Comparison of ENCODE assay signal across 21 cellular contexts in genomic region chr5:40171971-40172370, GRCh38.
DNase-seq lines count a peak whose midpoint lies in the region; ATAC-seq, FAIRE-seq and TF ChIP-seq lines count a peak whose summit lies in the region.
"Had no signal": no experiment of that assay in that cellular context is flagged by ENCODE, and none has a peak within 500 bp of the region (broad histone marks: within the 10 kb centered on the region; RNA-seq: fewer than 3 reads in every experiment).

No MANE protein-coding gene starts in this region.

- peaks cover 10 to 28% (median 15%) of the 10 kb centered on the region in 7 donors for H3K9me3 Mint-ChIP-seq in CD14-positive monocyte

- H3K4me3 Mint-ChIP-seq in CD14-positive monocyte = no peak overlapping the region
- H3K4me3 Mint-ChIP-seq: activated naive CD8-positive, alpha-beta T cell treated with anti-CD3 and anti-CD28 coated beads, Interleukin-2, amount 50 U/mL, for 24 hours; stimulated activated effector memory CD8-positive, alpha-beta T cell treated with anti-CD3 and anti-CD28 coated beads, Interleukin-12 subunit alpha, Interleukin-12 subunit beta, amount 100 ng/mL, for 72 hours; type B pancreatic cell had no signal

- peak; percentile 55 for DNase-seq in HPDE6-E6E7 (ENCODE audit: extremely low spot score)
- DNase-seq in astrocyte of the spinal cord (ENCODE audit: low read depth, low spot score) = peak; percentile 68
- peak; percentile 44 for DNase-seq in glomerular visceral epithelial cell (ENCODE audit: extremely low spot score)
- DNase-seq in NK-92 treated with Interleukin-12 subunit alpha and Interleukin-12 subunit beta, amount 100 ng/mL, for 24 hours (lab: John Stamatoyannopoulos, UW) = no peak
- no peak for DNase-seq in activated gamma-delta T cell (lab: John Stamatoyannopoulos, UW)
- DNase-seq in CD14-positive monocyte (ENCODE audit: low spot score) = no peak
- DNase-seq: activated CD4-positive, alpha-beta T cell treated with anti-CD3 and anti-CD28 coated beads, Interleukin-2, amount 50 U/mL, for 4 hours; activated naive CD8-positive, alpha-beta T cell treated with anti-CD3 and anti-CD28 coated beads, Interleukin-2, amount 50 U/mL, for 24 hours; activated T-cell treated with anti-CD3 and anti-CD28 coated beads, Interleukin-2, amount 50 U/mL, for 48 hours; KBM-7; left colon; NCI-H1417; NCI-H446 had no signal

- intact Hi-C loops in CD14-positive monocyte (cut with micrococcal nuclease) = no loop called here

- in situ Hi-C loops in astrocyte of the spinal cord (cut with HindIII; ENCODE audit: low sequenced_read_pairs) = no loop called here

- H3K36me3 Mint-ChIP-seq in CD14-positive monocyte = no peaks in the 10 kb centered on the region
- H3K36me3 Mint-ChIP-seq: stimulated activated effector memory CD8-positive, alpha-beta T cell treated with anti-CD3 and anti-CD28 coated beads, Interleukin-12 subunit alpha, Interleukin-12 subunit beta, amount 100 ng/mL, for 72 hours; type B pancreatic cell had no signal

- H3K27me3 Mint-ChIP-seq in CD14-positive monocyte (ENCODE audit: low read depth in 3 of 3) = peaks cover 0 to 3% (median 0%) of the 10 kb centered on the region in 3 donors
- H3K27me3 Mint-ChIP-seq: activated naive CD8-positive, alpha-beta T cell treated with anti-CD3 and anti-CD28 coated beads, Interleukin-2, amount 50 U/mL, for 24 hours; type B pancreatic cell had no signal

- no peak for TF ChIP-seq CTCF in astrocyte of the spinal cord (IDR thresholded peaks at IDR 0.05; ENCODE audit: low read depth, low read length)
- no peak for TF ChIP-seq CTCF in CD14-positive monocyte (IDR thresholded peaks at IDR 0.05)

- no peak for ATAC-seq in GM18861 (IDR thresholded peaks at IDR 0.05; ENCODE audit: unreplicated experiment)
- ATAC-seq: A549; activated naive CD8-positive, alpha-beta T cell treated with anti-CD3 and anti-CD28 coated beads, Interleukin-2, amount 50 U/mL, for 24 hours; left colon; stimulated activated effector memory CD8-positive, alpha-beta T cell treated with anti-CD3 and anti-CD28 coated beads, Interleukin-12 subunit alpha, Interleukin-12 subunit beta, amount 100 ng/mL, for 72 hours had no signal

- H3K4me3 ChIP-seq in astrocyte of the spinal cord (ENCODE audit: low read depth, low read length) = no peak overlapping the region
- H3K4me3 ChIP-seq: A549, SK-N-MC, skin epidermis had no signal

- no peaks in the 10 kb centered on the region for H3K4me1 Mint-ChIP-seq in CD14-positive monocyte
- H3K4me1 Mint-ChIP-seq: activated naive CD8-positive, alpha-beta T cell treated with anti-CD3 and anti-CD28 coated beads, Interleukin-2, amount 50 U/mL, for 24 hours; stimulated activated effector memory CD8-positive, alpha-beta T cell treated with anti-CD3 and anti-CD28 coated beads, Interleukin-12 subunit alpha, Interleukin-12 subunit beta, amount 100 ng/mL, for 72 hours had no signal

- no peak overlapping the region for H3K27ac Mint-ChIP-seq in CD14-positive monocyte
- H3K27ac Mint-ChIP-seq: activated naive CD8-positive, alpha-beta T cell treated with anti-CD3 and anti-CD28 coated beads, Interleukin-2, amount 50 U/mL, for 24 hours; stimulated activated effector memory CD8-positive, alpha-beta T cell treated with anti-CD3 and anti-CD28 coated beads, Interleukin-12 subunit alpha, Interleukin-12 subunit beta, amount 100 ng/mL, for 72 hours; type B pancreatic cell had no signal

- FAIRE-seq in A204.1 (lab: Jason Lieb, UNC) = peak; percentile 25
- FAIRE-seq: GM12892 had no signal

Comparison
In these comparisons a context has a peak if more than half of its experiments do, and no peak if none do; other contexts are left out.
1. DNase-seq: peak in HPDE6-E6E7 (single experiment), astrocyte of the spinal cord (single experiment) and glomerular visceral epithelial cell (single experiment); none in NK-92 treated with Interleukin-12 subunit alpha and Interleukin-12 subunit beta, amount 100 ng/mL, for 24 hours (single experiment), activated gamma-delta T cell (single experiment) and CD14-positive monocyte (single experiment).